In the genomic region with DNA sequence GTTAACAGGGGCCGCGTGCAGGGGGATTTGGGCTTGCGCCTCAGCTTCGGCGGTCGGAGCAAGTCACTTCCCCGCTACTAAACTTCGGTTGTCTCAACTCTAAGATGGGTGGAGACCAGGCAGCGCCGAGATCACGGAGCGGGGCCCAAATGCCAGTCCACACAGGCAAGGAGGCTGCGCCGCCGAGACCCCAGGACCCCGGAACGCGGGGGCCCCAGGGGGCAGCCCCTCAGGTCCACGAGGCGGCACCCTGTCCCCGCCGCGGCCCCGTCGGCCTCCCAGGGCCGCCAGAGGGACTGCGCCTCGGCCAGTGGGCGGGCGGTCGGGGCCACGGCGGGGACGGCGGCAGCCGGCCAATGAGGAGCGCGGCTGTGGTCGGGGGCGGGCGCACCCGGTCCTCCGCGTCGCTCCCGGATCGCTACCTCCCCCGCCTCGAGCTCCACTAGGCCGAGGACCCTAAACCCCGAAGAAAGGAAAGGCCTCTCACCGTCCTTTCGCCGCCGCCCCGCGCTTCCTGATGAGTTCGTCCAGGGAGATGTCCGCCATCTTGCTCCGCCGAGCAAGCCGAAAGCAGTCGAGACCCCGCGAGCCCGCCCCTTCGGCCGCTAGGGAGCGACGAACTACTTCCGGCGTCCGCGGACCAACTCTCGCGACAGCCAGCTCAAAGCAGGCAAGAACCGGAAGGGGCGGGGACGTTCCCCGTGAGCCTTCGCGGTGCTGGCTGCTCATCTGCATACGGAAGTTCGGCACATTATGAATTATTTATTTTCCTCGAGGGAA, we compare ENCODE assay signal across 8 cellular contexts. TPM values are rescaled to one million over a fixed set of nuclear protein-coding genes. Genes with fewer than 3 reads are reported as not detected.
DNase-seq lines count a peak whose midpoint lies in the region; ATAC-seq and TF ChIP-seq lines count a peak whose summit lies in the region.

A gene with protein sequence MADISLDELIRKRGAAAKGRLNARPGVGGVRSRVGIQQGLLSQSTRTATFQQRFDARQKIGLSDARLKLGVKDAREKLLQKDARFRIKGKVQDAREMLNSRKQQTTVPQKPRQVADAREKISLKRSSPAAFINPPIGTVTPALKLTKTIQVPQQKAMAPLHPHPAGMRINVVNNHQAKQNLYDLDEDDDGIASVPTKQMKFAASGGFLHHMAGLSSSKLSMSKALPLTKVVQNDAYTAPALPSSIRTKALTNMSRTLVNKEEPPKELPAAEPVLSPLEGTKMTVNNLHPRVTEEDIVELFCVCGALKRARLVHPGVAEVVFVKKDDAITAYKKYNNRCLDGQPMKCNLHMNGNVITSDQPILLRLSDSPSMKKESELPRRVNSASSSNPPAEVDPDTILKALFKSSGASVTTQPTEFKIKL (minus strand): TSS at position 572 of the 780 bp plus-strand sequence. CDS start 26 bp downstream, at position 546.

- WGBS in adrenal gland, 4 donors: 0 to 1% (median 0%) methylated on average over 27 to 84 of the region's 85 CpGs
- 0 to 1% methylated on average over 78 to 85 of the region's 85 CpGs for WGBS in heart right ventricle, 2 donors

- TF ChIP-seq CTCF in GM13976 (IDR thresholded peaks at IDR 0.05; ENCODE audit: borderline replicate concordance, control extremely low read depth, extremely low read depth, insufficient read depth, missing control alignments) (peak; percentile 9), adrenal gland (IDR thresholded peaks at IDR 0.05) (peak in 4 of 6 experiments; percentile 9 to 24 (median 18)), heart right ventricle (IDR thresholded peaks at IDR 0.05) (peak in 6 of 9 donors; percentile 25 to 54 (median 40)), upper lobe of right lung (IDR thresholded peaks at IDR 0.05) (no peak)

- DNase-seq in GM13976 (ENCODE audit: low spot score) (peak; percentile 98), NCI-H146 (lab: John Stamatoyannopoulos, UW) (peak; percentile 99), T-helper 1 cell (peak; percentile 98 to 99 (median 99)), adrenal gland (peak; percentile 99 to 100 (median 99)), heart right ventricle (peak; percentile 99), posterior vena cava (ENCODE audit: low spot score) (peak; percentile 100), upper lobe of right lung (peak; percentile 100)

- H3K9me3 ChIP-seq in adrenal gland (replicated peaks in 1 of 3) (no peaks in the 10 kb centered on the region), heart right ventricle (no peaks in the 10 kb centered on the region), upper lobe of right lung (no peaks in the 10 kb centered on the region)

- in situ Hi-C loops in GM13976 (cut with MboI; ENCODE audit: low sequenced_read_pairs, unreplicated experiment): no loop called here

- ATAC-seq in HG02870 (IDR thresholded peaks at IDR 0.05; ENCODE audit: unreplicated experiment): peak; percentile 73
- ATAC-seq in heart right ventricle: peak; percentile 87 to 95 (median 93)
- peak; percentile 92 for ATAC-seq in upper lobe of right lung

- peak within 1 kb of the TSS; percentile 43 to 94 (median 65) for H3K4me3 ChIP-seq in adrenal gland
- peak within 1 kb of the TSS; percentile 57 to 93 (median 84) for H3K4me3 ChIP-seq in heart right ventricle
- peak within 1 kb of the TSS; percentile 69 for H3K4me3 ChIP-seq in upper lobe of right lung

- intact Hi-C loops in adrenal gland (cut with DNase I) (no loop called here), heart right ventricle (cut with DNase I) (loop anchor here in 2 of 10 donors (2.0 to 10.0 kb wide), 2 partner anchors 30 to 100 kb away; partner anchors contain the start of gene RRP7A (in 1 of the 2)), posterior vena cava (cut with DNase I) (no loop called here), upper lobe of right lung (cut with DNase I) (no loop called here)

- H3K36me3 ChIP-seq in adrenal gland (replicated peaks in 1 of 2) (peaks cover 0 to 7% of the 10 kb centered on the region in 2 donors), heart right ventricle (peaks cover 0 to 28% (median 6%) of the 10 kb centered on the region in 9 donors), upper lobe of right lung (peaks cover 6% of the 10 kb centered on the region)

- peak; percentile 65 to 84 for TF ChIP-seq POLR2A in adrenal gland (IDR thresholded peaks at IDR 0.05)

- peaks cover 49 to 53% of the 10 kb centered on the region in 2 donors for H3K4me1 ChIP-seq in adrenal gland (replicated peaks in 1 of 2)
- peaks cover 10 to 70% (median 61%) of the 10 kb centered on the region in 9 donors for H3K4me1 ChIP-seq in heart right ventricle
- H3K4me1 ChIP-seq in upper lobe of right lung: peaks cover 59% of the 10 kb centered on the region

- no peaks in the 10 kb centered on the region for H3K27me3 ChIP-seq in adrenal gland
- no peaks in the 10 kb centered on the region for H3K27me3 ChIP-seq in heart right ventricle
- no peaks in the 10 kb centered on the region for H3K27me3 ChIP-seq in upper lobe of right lung

- H3K27ac ChIP-seq in adrenal gland (peak within 1 kb of the TSS; percentile 69 to 99 (median 98)), heart right ventricle (peak within 1 kb of the TSS; percentile 79 to 99 (median 97)), upper lobe of right lung (peak within 1 kb of the TSS; percentile 100)

RNA-seq across cellular contexts. Expression of the gene that starts here (rescaled TPM):
- total RNA-seq in adrenal gland (10 to 100 TPM; 32.1 to 80.2 (median 54.5) TPM), heart right ventricle (10 to 100 TPM; 27.2 to 42.6 (median 33.6) TPM), posterior vena cava (10 to 100 TPM; 42.8 to 47.5 TPM), upper lobe of right lung (66.9 TPM)
- polyA plus RNA-seq in adrenal gland (10 to 100 TPM; 18.7 to 66.1 (median 24.1) TPM), heart right ventricle (10 to 100 TPM; 11.9 to 32.6 TPM)

Comparison
In these comparisons a context has a peak if more than half of its experiments do, and no peak if none do; other contexts are left out.
1. Peak in every context shown above with its lines: DNase-seq, ATAC-seq, H3K4me3 ChIP-seq and H3K27ac ChIP-seq.